9 cellular contexts compared by ENCODE assay signal in the genomic region with DNA sequence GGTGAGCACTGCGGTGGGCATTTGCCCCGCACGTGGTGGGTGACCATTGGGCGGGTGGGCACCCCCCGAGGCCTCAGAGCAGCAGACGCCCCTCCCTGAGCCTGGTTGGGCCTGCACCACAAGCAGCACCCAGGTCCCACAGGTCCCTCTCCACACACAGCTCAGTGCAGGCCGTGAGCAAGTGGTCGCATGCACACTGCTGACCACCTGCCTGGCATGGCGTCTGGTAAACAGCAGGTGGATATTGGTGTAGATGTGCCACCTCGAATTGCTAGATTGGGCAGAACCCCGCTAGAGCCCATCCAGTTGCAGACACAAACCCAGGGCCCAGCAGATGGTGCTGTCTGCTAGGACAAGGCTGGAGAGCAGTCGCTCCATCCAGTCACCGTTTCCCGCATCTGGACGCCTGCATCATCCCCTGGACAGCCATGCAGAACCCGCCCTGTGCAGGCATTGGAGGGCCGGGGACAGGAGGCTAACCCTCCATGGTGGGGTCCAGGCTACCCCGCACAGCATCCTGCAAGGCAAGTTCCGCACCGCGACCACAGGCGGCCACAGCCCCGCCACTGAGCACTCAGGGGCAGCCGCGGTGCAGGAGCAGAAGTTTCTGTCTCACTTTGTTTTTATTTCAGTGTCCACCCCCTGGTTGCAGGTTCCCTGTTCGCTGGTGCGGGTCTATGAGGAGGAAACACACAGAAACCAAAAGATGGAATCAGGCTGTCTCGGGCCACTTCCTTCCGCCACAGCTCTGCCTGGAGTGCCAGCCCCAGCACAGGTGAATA. TPM values are rescaled to one million over a fixed set of nuclear protein-coding genes. Genes with fewer than 3 reads are reported as not detected.
DNase-seq lines count a peak whose midpoint lies in the region; ATAC-seq, FAIRE-seq and TF ChIP-seq lines count a peak whose summit lies in the region.
"Had no signal": no experiment of that assay in that cellular context is flagged by ENCODE, and none has a peak within 500 bp of the region (broad histone marks: within the 10 kb centered on the region; RNA-seq: fewer than 3 reads in every experiment).

No MANE protein-coding gene starts in this region.

- peak; percentile 68 for TF ChIP-seq CTCF in AG04449 (IDR thresholded peaks at IDR 0.05; ENCODE audit: insufficient read depth, low read length, missing control alignments)

- FAIRE-seq in GM12892 (lab: Jason Lieb, UNC), result no peak

- POLR2A ChIA-PET in AG04449 (lab: Yijun Ruan, JAX), result no interaction called here

- no peaks in the 10 kb centered on the region for H3K9me3 Mint-ChIP-seq in activated naive CD8-positive, alpha-beta T cell (ENCODE audit: low read depth)
- H3K9me3 Mint-ChIP-seq: naive B cell had no signal

- TF ChIP-seq POLR2A in GM12892 (IDR thresholded peaks at IDR 0.05; ENCODE audit: low read depth, low read length), result no peak

- intact Hi-C loops in left ventricle myocardium superior (cut with micrococcal nuclease), result no loop called here

- peak; percentile 4 for DNase-seq in AG04449 (ENCODE audit: low read depth, low spot score)
- DNase-seq in GM12892 (ENCODE audit: insufficient read length), result peak; percentile 54
- DNase-seq in SK-MEL-5 (ENCODE audit: low read depth, low spot score), result peak; percentile 77
- peak; percentile 44 for DNase-seq in left ventricle myocardium superior
- peak; percentile 26 for DNase-seq in skeletal muscle cell (ENCODE audit: low read depth)
- DNase-seq in cerebellum (ENCODE audit: low spot score), result no peak
- DNase-seq: naive B cell had no signal

- no peak overlapping the region for H3K27ac Mint-ChIP-seq in activated naive CD8-positive, alpha-beta T cell

- peaks cover 2% of the 10 kb centered on the region for H3K27me3 Mint-ChIP-seq in activated naive CD8-positive, alpha-beta T cell

- ATAC-seq in HG03571 (IDR thresholded peaks at IDR 0.05; ENCODE audit: unreplicated experiment) (peak; percentile 49), left ventricle myocardium superior (peak; percentile 57)

- peaks cover 27% of the 10 kb centered on the region for H3K4me1 Mint-ChIP-seq in activated naive CD8-positive, alpha-beta T cell (ENCODE audit: low read depth)

- in situ Hi-C loops in SK-MEL-5 (cut with HindIII; ENCODE audit: low pct_unique_long_range_greater_than_20kb, low sequenced_read_pairs), result no loop called here

- peak overlapping the region; percentile 70 for H3K4me3 Mint-ChIP-seq in activated naive CD8-positive, alpha-beta T cell

- H3K4me3 ChIP-seq in AG04449 (ENCODE audit: low read depth, low read length) (no peak overlapping the region; the same call in 1 of the 2 replicates), skeletal muscle cell (ENCODE audit: low read depth, low read length) (no peak overlapping the region)

- H3K36me3 Mint-ChIP-seq in activated naive CD8-positive, alpha-beta T cell, result no peaks in the 10 kb centered on the region
- H3K36me3 Mint-ChIP-seq: naive B cell had no signal

- CTCF ChIA-PET in AG04449 (lab: Yijun Ruan, JAX), result interaction anchor here (1.2 to 2.3 kb wide), 4 partner anchors 10 to 342 kb away, joined by 4 to 14 read pairs (median 6); no protein-coding TSS in a partner anchor

RNA-seq across cellular contexts. Expression of gene RIMBP2, which starts 45.6 kb away (rescaled TPM):
- polyA plus RNA-seq in GM12892 (2012; ENCODE audit: missing spikeins), result 1.6 TPM
- total RNA-seq in SK-MEL-5 (2014; rRNA removed; shearing (Covaris generic)), result not detected in 2 replicates
- not detected in 2 replicates for polyA plus RNA-seq in SK-MEL-5 (2015; cell fraction: cytosol; rRNA removed)
- not detected in 2 replicates for polyA plus RNA-seq in SK-MEL-5 (2015; cell fraction: nucleus; rRNA removed)
- total RNA-seq in left ventricle myocardium superior (0.40 TPM), cerebellum (14.5 TPM)

Comparison
In these comparisons a context has a peak if more than half of its experiments do, and no peak if none do; other contexts are left out.
1. RNA of gene RIMBP2, which starts 45.6 kb away (total RNA-seq): 14.5 TPM in cerebellum (single experiment); 0.40 TPM in left ventricle myocardium superior (single experiment) and not detected in SK-MEL-5; every median in the first group is over 10 times any median in the second.